Comparison of ENCODE assay signal across 16 cellular contexts in the genomic region with DNA sequence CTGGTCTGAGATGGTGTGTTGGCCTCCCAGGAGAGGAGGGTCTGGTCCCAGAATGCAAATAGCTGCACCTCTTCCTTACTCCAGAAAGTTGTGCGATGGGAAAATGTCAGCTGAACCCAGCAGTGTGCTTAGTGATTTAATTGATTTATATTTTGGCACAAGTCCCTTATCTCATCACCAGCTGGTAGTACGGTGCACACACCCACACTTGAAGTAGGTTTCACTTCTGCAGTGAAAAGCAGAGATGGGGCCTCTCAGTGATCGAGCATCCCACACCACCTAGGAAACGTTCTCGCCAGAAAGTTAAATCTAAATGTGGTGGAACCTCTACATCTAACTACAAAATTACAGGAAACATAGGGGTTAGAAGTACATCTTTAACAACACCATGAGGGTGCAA.
DNase-seq lines count a peak whose midpoint lies in the region; ATAC-seq and TF ChIP-seq lines count a peak whose summit lies in the region.
"Had no signal": no experiment of that assay in that cellular context is flagged by ENCODE, and none has a peak within 500 bp of the region (broad histone marks: within the 10 kb centered on the region; RNA-seq: fewer than 3 reads in every experiment).

No MANE protein-coding gene starts in this region.

- H3K36me3 ChIP-seq in testis (ENCODE audit: low read depth, missing control alignments), result no peaks in the 10 kb centered on the region

- 73 to 76% methylated on average over 5 of the region's 5 CpGs for WGBS in testis, 2 donors

- H3K36me3 Mint-ChIP-seq in activated T-cell treated with anti-CD3 and anti-CD28 coated beads, Interleukin-2, amount 50 U/mL, for 24 hours (ENCODE audit: low read depth), result peaks cover 94% of the 10 kb centered on the region
- peaks cover 3 to 22% of the 10 kb centered on the region in 2 donors for H3K36me3 Mint-ChIP-seq in activated T-cell treated with anti-CD3 and anti-CD28 coated beads, Interleukin-2, amount 50 U/mL, for 72 hours (ENCODE audit: insufficient read depth in 2 of 2)
- peaks cover 50% of the 10 kb centered on the region for H3K36me3 Mint-ChIP-seq in stimulated activated memory B cell treated with anti-CD40 and anti-IgM and Interleukin-4, amounts not matched to agents 10 μg/mL and 1 μg/mL and 100 μg/mL, for 72 hours

- no peak overlapping the region for H3K4me3 Mint-ChIP-seq in activated T-cell treated with anti-CD3 and anti-CD28 coated beads, Interleukin-2, amount 50 U/mL, for 24 hours
- H3K4me3 Mint-ChIP-seq in activated T-cell treated with anti-CD3 and anti-CD28 coated beads, Interleukin-2, amount 50 U/mL, for 72 hours, result no peak overlapping the region
- no peak overlapping the region for H3K4me3 Mint-ChIP-seq in stimulated activated memory B cell treated with anti-CD40 and anti-IgM and Interleukin-4, amounts not matched to agents 10 μg/mL and 1 μg/mL and 100 μg/mL, for 72 hours

- no peak for ATAC-seq in activated T-cell treated with anti-CD3 and anti-CD28 coated beads, Interleukin-2, amount 50 U/mL, for 72 hours (replicated peaks in 1 of 2)
- peak; percentile 55 for ATAC-seq in HG02610 (IDR thresholded peaks at IDR 0.05; ENCODE audit: unreplicated experiment)
- ATAC-seq in HG03520 (IDR thresholded peaks at IDR 0.05; ENCODE audit: unreplicated experiment), result peak; percentile 95
- peak; percentile 80 for ATAC-seq in stimulated activated memory B cell treated with anti-CD40 and anti-IgM and Interleukin-4, amounts not matched to agents 10 μg/mL and 1 μg/mL and 100 μg/mL, for 72 hours
- ATAC-seq: activated CD4-positive, CD25-positive, alpha-beta regulatory T cell treated with anti-CD3 and anti-CD28 coated beads, Interleukin-2, amount 50 U/mL, for 24 hours had no signal

- H3K9me3 ChIP-seq in testis, result no peaks in the 10 kb centered on the region

- no peak overlapping the region for H3K27ac ChIP-seq in testis
- H3K27ac ChIP-seq: cardiac muscle cell, epithelial cell of prostate had no signal

- no peak overlapping the region for H3K4me3 ChIP-seq in testis
- H3K4me3 ChIP-seq: cardiac muscle cell had no signal

- intact Hi-C loops in testis (cut with DNase I; ENCODE audit: low total_unique reads), result no loop called here

- peaks cover 6% of the 10 kb centered on the region for H3K4me1 Mint-ChIP-seq in activated T-cell treated with anti-CD3 and anti-CD28 coated beads, Interleukin-2, amount 50 U/mL, for 24 hours (ENCODE audit: low read depth)
- H3K4me1 Mint-ChIP-seq in activated T-cell treated with anti-CD3 and anti-CD28 coated beads, Interleukin-2, amount 50 U/mL, for 72 hours (ENCODE audit: low read depth), result peaks cover 11% of the 10 kb centered on the region
- peaks cover 21% of the 10 kb centered on the region for H3K4me1 Mint-ChIP-seq in stimulated activated memory B cell treated with anti-CD40 and anti-IgM and Interleukin-4, amounts not matched to agents 10 μg/mL and 1 μg/mL and 100 μg/mL, for 72 hours

- H3K27me3 Mint-ChIP-seq in activated T-cell treated with anti-CD3 and anti-CD28 coated beads, Interleukin-2, amount 50 U/mL, for 24 hours, result no peaks in the 10 kb centered on the region
- no peaks in the 10 kb centered on the region for H3K27me3 Mint-ChIP-seq in activated T-cell treated with anti-CD3 and anti-CD28 coated beads, Interleukin-2, amount 50 U/mL, for 72 hours (ENCODE audit: low read depth)
- H3K27me3 Mint-ChIP-seq in stimulated activated memory B cell treated with anti-CD40 and anti-IgM and Interleukin-4, amounts not matched to agents 10 μg/mL and 1 μg/mL and 100 μg/mL, for 72 hours, result no peaks in the 10 kb centered on the region

- H3K27ac Mint-ChIP-seq in activated T-cell treated with anti-CD3 and anti-CD28 coated beads, Interleukin-2, amount 50 U/mL, for 24 hours, result peak overlapping the region; percentile 59
- no peak overlapping the region for H3K27ac Mint-ChIP-seq in activated T-cell treated with anti-CD3 and anti-CD28 coated beads, Interleukin-2, amount 50 U/mL, for 72 hours
- H3K27ac Mint-ChIP-seq in stimulated activated memory B cell treated with anti-CD40 and anti-IgM and Interleukin-4, amounts not matched to agents 10 μg/mL and 1 μg/mL and 100 μg/mL, for 72 hours, result no peak overlapping the region

- no peak for DNase-seq in activated T-cell treated with anti-CD3 and anti-CD28 coated beads, Interleukin-2, amount 50 U/mL, for 24 hours
- DNase-seq in activated T-cell treated with anti-CD3 and anti-CD28 coated beads, Interleukin-2, amount 50 U/mL, for 72 hours, result no peak
- DNase-seq in epidermal melanocyte (ENCODE audit: insufficient read length, low spot score) (no peak), foreskin melanocyte (no peak), testis (no peak)
- DNase-seq: ACHN; activated effector memory CD4-positive, alpha-beta T cell treated with anti-CD3 and anti-CD28 coated beads, Interleukin-2, amount 50 U/mL, for 16 hours; midbrain; NCI-H526; stimulated activated CD4-positive, alpha-beta T cell treated with anti-CD3 and anti-CD28 coated beads, Interleukin-4, amount 100 ng/mL, for 24 hours had no signal

- H3K4me1 ChIP-seq in testis, result no peaks in the 10 kb centered on the region

- no peaks in the 10 kb centered on the region for H3K9me3 Mint-ChIP-seq in activated T-cell treated with anti-CD3 and anti-CD28 coated beads, Interleukin-2, amount 50 U/mL, for 24 hours
- no peaks in the 10 kb centered on the region for H3K9me3 Mint-ChIP-seq in activated T-cell treated with anti-CD3 and anti-CD28 coated beads, Interleukin-2, amount 50 U/mL, for 72 hours
- H3K9me3 Mint-ChIP-seq in stimulated activated memory B cell treated with anti-CD40 and anti-IgM and Interleukin-4, amounts not matched to agents 10 μg/mL and 1 μg/mL and 100 μg/mL, for 72 hours, result no peaks in the 10 kb centered on the region

- H3K27me3 ChIP-seq in testis, result no peaks in the 10 kb centered on the region
- H3K27me3 ChIP-seq: cardiac muscle cell had no signal

- TF ChIP-seq POLR2A in testis (IDR thresholded peaks at IDR 0.05), result no peak

- TF ChIP-seq CTCF in testis (IDR thresholded peaks at IDR 0.05), result no peak

Comparison
In these comparisons a context has a peak if more than half of its experiments do, and no peak if none do; other contexts are left out.
1. ATAC-seq: peak in HG02610 (single experiment), HG03520 (single experiment) and stimulated activated memory B cell treated with anti-CD40 and anti-IgM and Interleukin-4, amounts not matched to agents 10 μg/mL and 1 μg/mL and 100 μg/mL, for 72 hours (single experiment); none in activated T-cell treated with anti-CD3 and anti-CD28 coated beads, Interleukin-2, amount 50 U/mL, for 72 hours (0 of 2).